Comparison of ENCODE assay signal across 8 cellular contexts in genomic region chr2:119702918-119703401, GRCh38. TPM values are rescaled to one million over a fixed set of nuclear protein-coding genes. Genes with fewer than 3 reads are reported as not detected.
DNase-seq lines count a peak whose midpoint lies in the region; ATAC-seq, FAIRE-seq and TF ChIP-seq lines count a peak whose summit lies in the region.

No MANE protein-coding gene starts in this region.

- peaks cover 0 to 13% (median 11%) of the 10 kb centered on the region in 5 experiments for H3K9me3 Mint-ChIP-seq in brain

- peaks cover 24% of the 10 kb centered on the region for H3K36me3 Mint-ChIP-seq in brain

- peak; percentile 67 for FAIRE-seq in GM12892 (lab: Jason Lieb, UNC)

- no peak overlapping the region for H3K4me3 Mint-ChIP-seq in brain

- peak overlapping the region in 1 of 5 experiments; percentile 70 for H3K27ac Mint-ChIP-seq in brain

- peak; percentile 73 for DNase-seq in GM12892 (ENCODE audit: insufficient read length)
- DNase-seq in NCI-H2107 (lab: John Stamatoyannopoulos, UW), result peak; percentile 52
- peak; percentile 51 for DNase-seq in iris pigment epithelial cell (ENCODE audit: low read depth)
- DNase-seq in stimulated activated CD4-positive, alpha-beta T cell treated with anti-CD3 and anti-CD28 coated beads, Interleukin-1b, Interleukin-23, amount 100 ng/mL, for 48 hours, result peak; percentile 73

- H3K27me3 Mint-ChIP-seq in brain, result peaks cover 11% of the 10 kb centered on the region

- TF ChIP-seq POLR2A in GM12892 (IDR thresholded peaks at IDR 0.05; ENCODE audit: low read depth, low read length), result no peak

- H3K27ac ChIP-seq in 22Rv1, result no peak overlapping the region
- H3K27ac ChIP-seq in VCaP, result no peak overlapping the region

- H3K4me1 Mint-ChIP-seq in brain, result peaks cover 45% of the 10 kb centered on the region

- TF ChIP-seq CTCF in 22Rv1 (IDR thresholded peaks at IDR 0.05), result peak; percentile 85
- peak; percentile 97 for TF ChIP-seq CTCF in VCaP (conservative IDR thresholded peaks at IDR 0.05)
- TF ChIP-seq CTCF in brain (conservative IDR thresholded peaks at IDR 0.05), result peak; percentile 81 to 92

- peak; percentile 69 for ATAC-seq in HG02870 (IDR thresholded peaks at IDR 0.05; ENCODE audit: unreplicated experiment)

RNA-seq across cellular contexts. Expression of gene TMEM177, which starts 24.0 kb away (rescaled TPM):
- polyA plus RNA-seq in GM12892 (2012; ENCODE audit: missing spikeins), result 10.1 TPM
- polyA plus RNA-seq in brain (ENCODE audit: insufficient read depth, low read depth, low replicate concordance), result 6.9 TPM

RNA-seq across cellular contexts. Expression of gene PTPN4, which starts 56.8 kb away (rescaled TPM):
- polyA plus RNA-seq in GM12892 (2012; ENCODE audit: missing spikeins), result 9.9 TPM
- 4.4 TPM for polyA plus RNA-seq in brain (ENCODE audit: insufficient read depth, low read depth, low replicate concordance)
